ENCODE assay signal across 25 cellular contexts in the genomic region with DNA sequence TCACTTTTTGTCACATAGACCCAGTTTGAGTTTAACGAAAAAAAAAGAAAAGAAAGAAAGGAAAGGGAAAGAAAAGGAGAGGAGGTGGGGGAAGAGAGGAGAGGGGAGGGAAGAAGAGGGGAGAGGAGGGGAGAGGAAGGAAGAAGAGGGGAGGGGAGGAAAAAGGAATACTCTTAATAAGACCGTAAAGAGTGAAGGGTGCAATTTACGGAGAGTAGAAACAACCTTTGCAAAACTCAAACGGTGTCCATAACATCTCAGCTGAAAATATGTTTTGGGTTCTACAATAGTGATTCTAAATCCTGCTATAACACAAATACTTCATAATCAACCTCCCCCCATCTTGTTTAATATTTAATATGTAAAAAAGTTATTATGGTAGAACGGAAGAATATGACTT.
"Had no signal": no experiment of that assay in that cellular context is flagged by ENCODE, and none has a peak within 500 bp of the region (broad histone marks: within the 10 kb centered on the region; RNA-seq: fewer than 3 reads in every experiment).

No MANE protein-coding gene starts in this region.

- DNase-seq: dorsolateral prefrontal cortex; effector CD4-positive, alpha-beta T cell; effector memory CD4-positive, alpha-beta T cell; foreskin keratinocyte; heart left ventricle; hypothalamus; immature natural killer cell; islet precursor cell; kidney; kidney glomerular epithelial cell; left colon; left ventricle myocardium inferior; lower lobe of right lung; mesenchymal stem cell; mucosa of descending colon; naive B cell had no signal

- H3K27me3 ChIP-seq: esophagus muscularis mucosa, foreskin keratinocyte, gastroesophageal sphincter, heart left ventricle, hepatocyte had no signal

- H3K4me2 ChIP-seq: hepatocyte had no signal

- FAIRE-seq: colon, endothelial cell of umbilical vein, frontal cortex, kidney had no signal

- H3K4me1 ChIP-seq: foreskin keratinocyte, lower lobe of right lung had no signal

- H3K4me3 ChIP-seq: coronary artery, dorsolateral prefrontal cortex, esophagus muscularis mucosa, gastroesophageal sphincter, heart left ventricle, hepatocyte, left ventricle myocardium inferior, lower lobe of right lung, mucosa of descending colon had no signal

- H3K9me3 ChIP-seq: esophagus muscularis mucosa, gastroesophageal sphincter, heart left ventricle, left ventricle myocardium inferior, lower lobe of right lung, mucosa of descending colon had no signal

- H3K4me3 Mint-ChIP-seq: immature natural killer cell, mesothelial cell of epicardium, naive B cell had no signal

- ATAC-seq: foreskin keratinocyte, gastroesophageal sphincter, heart left ventricle, left colon, left lobe of liver, lower lobe of right lung, mucosa of descending colon had no signal

- H3K36me3 ChIP-seq: esophagus muscularis mucosa, gastroesophageal sphincter, heart left ventricle, left ventricle myocardium inferior, lower lobe of right lung had no signal

- H2AFZ ChIP-seq: hepatocyte had no signal

- H3K4me1 Mint-ChIP-seq: immature natural killer cell had no signal

- H3K27ac Mint-ChIP-seq: immature natural killer cell, mesothelial cell of epicardium, naive B cell had no signal

- H3K9me3 Mint-ChIP-seq: immature natural killer cell had no signal

- H3K36me3 Mint-ChIP-seq: immature natural killer cell, naive B cell had no signal

- H3K27ac ChIP-seq: coronary artery, dorsolateral prefrontal cortex, esophagus muscularis mucosa, foreskin keratinocyte, gastroesophageal sphincter, heart left ventricle, hepatocyte, left ventricle myocardium inferior, lower lobe of right lung had no signal

- H3K79me2 ChIP-seq: hepatocyte had no signal
